In genomic region chr6:49530141-49530775, GRCh38 we compare ENCODE assay signal across 21 cellular contexts. TPM values are rescaled to one million over a fixed set of nuclear protein-coding genes. Genes with fewer than 3 reads are reported as not detected.
DNase-seq lines count a peak whose midpoint lies in the region; ATAC-seq, FAIRE-seq and TF ChIP-seq lines count a peak whose summit lies in the region.
"Had no signal": no experiment of that assay in that cellular context is flagged by ENCODE, and none has a peak within 500 bp of the region (broad histone marks: within the 10 kb centered on the region; RNA-seq: fewer than 3 reads in every experiment).

No MANE protein-coding gene starts in this region.

- BruUV-seq in A673 (replicated peaks; lab: Mats Ljungman, UMichigan): no TSS peak

- CTCF ChIA-PET in A673 (lab: Charles Lee) (no interaction called here), HEK293 (lab: Yijun Ruan, JAX) (interaction anchor here (0.7 to 11.2 kb wide), 8 partner anchors 12 to 717 kb away, joined by 3 to 234 read pairs (median 33); partner anchors contain the start of gene C6orf141)

- H3K4me3 ChIP-seq in A673 (ENCODE audit: low read depth, low read length, poor library complexity, severe bottlenecking) (no peak overlapping the region), HEK293 (ENCODE audit: low read depth, low read length) (no peak overlapping the region), bronchial epithelial cell (ENCODE audit: low read depth, low read length) (no peak overlapping the region), uterus (no peak overlapping the region), suprapubic skin (no peak overlapping the region), vagina (no peak overlapping the region)
- H3K4me3 ChIP-seq: GM12878, HAP-1 had no signal

- TF ChIP-seq CTCF in A673 (conservative IDR thresholded peaks at IDR 0.05; ENCODE audit: low read depth, low read length): no peak
- no peak for TF ChIP-seq CTCF in HEK293 (tag by site-specific recombination; IDR thresholded peaks at IDR 0.05)
- TF ChIP-seq CTCF in bronchial epithelial cell (IDR thresholded peaks at IDR 0.05; ENCODE audit: insufficient read depth, low read length, severe bottlenecking): no peak
- TF ChIP-seq CTCF in uterus (IDR thresholded peaks at IDR 0.05): no peak
- no peak for TF ChIP-seq CTCF in suprapubic skin (IDR thresholded peaks at IDR 0.05)
- no peak for TF ChIP-seq CTCF in vagina (IDR thresholded peaks at IDR 0.05)

- no peaks in the 10 kb centered on the region for H3K9me3 ChIP-seq in A673 (ENCODE audit: low read depth, low read length, poor library complexity, severe bottlenecking)
- no peaks in the 10 kb centered on the region for H3K9me3 ChIP-seq in HEK293 (ENCODE audit: control insufficient read depth, insufficient read depth, low read depth, low read length)
- H3K9me3 ChIP-seq in uterus: no peaks in the 10 kb centered on the region
- no peaks in the 10 kb centered on the region for H3K9me3 ChIP-seq in suprapubic skin
- no peaks in the 10 kb centered on the region for H3K9me3 ChIP-seq in vagina
- H3K9me3 ChIP-seq: HAP-1 had no signal

- H3K27ac ChIP-seq in A673 (ENCODE audit: low read depth, low read length, poor library complexity, severe bottlenecking): no peak overlapping the region
- H3K27ac ChIP-seq in HEK293 (ENCODE audit: extremely low read depth, low read depth, low read length): no peak overlapping the region
- no peak overlapping the region for H3K27ac ChIP-seq in uterus
- H3K27ac ChIP-seq in suprapubic skin: no peak overlapping the region
- no peak overlapping the region for H3K27ac ChIP-seq in vagina

- POLR2A ChIA-PET in A673 (lab: Charles Lee; ENCODE audit: low non-redundant PET): no interaction called here
- POLR2A ChIA-PET in HEK293 (lab: Yijun Ruan, JAX): no interaction called here

- H3K4me1 ChIP-seq in A673 (ENCODE audit: insufficient read depth, low read length, poor library complexity, severe bottlenecking): peaks cover 7% of the 10 kb centered on the region
- H3K4me1 ChIP-seq in HEK293 (ENCODE audit: control insufficient read depth, insufficient read depth, low read length): no peaks in the 10 kb centered on the region
- no peaks in the 10 kb centered on the region for H3K4me1 ChIP-seq in uterus
- H3K4me1 ChIP-seq in suprapubic skin: peaks cover 10% of the 10 kb centered on the region
- H3K4me1 ChIP-seq in vagina: no peaks in the 10 kb centered on the region
- H3K4me1 ChIP-seq: HAP-1 had no signal

- H3K27me3 ChIP-seq in A673 (replicated peaks; ENCODE audit: insufficient read depth, low read depth, low read length, poor library complexity): no peaks in the 10 kb centered on the region
- no peaks in the 10 kb centered on the region for H3K27me3 ChIP-seq in bronchial epithelial cell (ENCODE audit: control insufficient read depth, insufficient read depth, low read length)
- H3K27me3 ChIP-seq in uterus: no peaks in the 10 kb centered on the region
- H3K27me3 ChIP-seq in suprapubic skin: peaks cover 4% of the 10 kb centered on the region
- H3K27me3 ChIP-seq in vagina: no peaks in the 10 kb centered on the region

- intact Hi-C loops in A673 (cut with micrococcal nuclease; ENCODE audit: unreplicated experiment) (no loop called here), uterus (cut with DNase I; ENCODE audit: low total_unique reads) (no loop called here), vagina (cut with DNase I) (no loop called here)

- ATAC-seq in HG03175 (IDR thresholded peaks at IDR 0.05; ENCODE audit: unreplicated experiment): no peak
- ATAC-seq: GM12878 had no signal

- H3K36me3 ChIP-seq in A673 (ENCODE audit: insufficient read depth, low read length, poor library complexity, severe bottlenecking) (no peaks in the 10 kb centered on the region), HEK293 (ENCODE audit: control insufficient read depth in 2 of 2, insufficient read depth in 1 of 2, low read length in 2 of 2) (no peaks in the 10 kb centered on the region), bronchial epithelial cell (ENCODE audit: control insufficient read depth, insufficient read depth, low read length) (no peaks in the 10 kb centered on the region), uterus (no peaks in the 10 kb centered on the region), suprapubic skin (no peaks in the 10 kb centered on the region), vagina (no peaks in the 10 kb centered on the region)
- H3K36me3 ChIP-seq: HAP-1 had no signal

- DNase-seq in A673 (ENCODE audit: low spot score): peak; percentile 36
- peak; percentile 50 for DNase-seq in RKO (ENCODE audit: low spot score)
- DNase-seq in bronchial epithelial cell (ENCODE audit: low read depth): peak; percentile 49
- no peak for DNase-seq in uterus
- DNase-seq in suprapubic skin (ENCODE audit: low spot score in 2 of 2): no peak
- DNase-seq in vagina (ENCODE audit: extremely low spot score in 2 of 2): no peak
- DNase-seq: C1 segment of cervical spinal cord; Calu3; CD4-positive, alpha-beta T cell; DMS 273 treated with DMSO at 0.1 percent for 48 hours; GOT3; IMR-90 had no signal

- no peak for FAIRE-seq in bronchial epithelial cell (lab: Jason Lieb, UNC)
- FAIRE-seq: GM12878, GM18507 had no signal

- TF ChIP-seq EP300 in suprapubic skin (IDR thresholded peaks at IDR 0.05): no peak

- 68% methylated on average over 2 of the region's 2 CpGs for WGBS in suprapubic skin

- TF ChIP-seq POLR2A in uterus (IDR thresholded peaks at IDR 0.05) (no peak), suprapubic skin (IDR thresholded peaks at IDR 0.05) (no peak), vagina (IDR thresholded peaks at IDR 0.05) (no peak)

TF ChIP-seq in HEK293, 187 proteins besides CTCF, POLR2A, EP300 and RAD21:
- TF ChIP-seq RBAK (tag by site-specific recombination; IDR thresholded peaks at IDR 0.05) (peak; percentile 77; the same call in 1 of the 2 replicates), ZNF792 (tag by site-specific recombination; IDR thresholded peaks at IDR 0.05) (no peak), SP7 (tag by site-specific recombination; IDR thresholded peaks at IDR 0.05) (0 out of 2 replicates have a peak, but pooled peaks have one; percentile 26)

RNA-seq across cellular contexts. Expression of gene C6orf141, which starts 20.2 kb away (rescaled TPM):
- total RNA-seq in A673 (2021): 9.7 and 11.7 TPM in 2 replicates
- total RNA-seq in bronchial epithelial cell: 7.8 and 10.8 TPM in 2 replicates
- total RNA-seq in uterus: 10 to 100 TPM in 1 of 4 donors, 1 to 10 TPM in 2, under 1 TPM in 1; 0.88 to 18.1 (median 3.5) TPM
- total RNA-seq in suprapubic skin: 10 to 100 TPM in 1 of 4 donors, 1 to 10 TPM in 3; 8.2 to 49.7 (median 9.3) TPM
- 14.2 TPM for total RNA-seq in vagina
- total RNA-seq: B cell; CD4-positive, alpha-beta T cell; GM12878; IMR-90 had no signal

RNA-seq across cellular contexts. Expression of gene GLYATL3, which starts 30.5 kb away (rescaled TPM):
- total RNA-seq in A673 (2021) (not detected in 2 replicates), bronchial epithelial cell (0.26 TPM in 1 of 2 replicates, not detected in the other), uterus (not detected), suprapubic skin (not detected), vagina (not detected)
- total RNA-seq: A172; B cell; Calu3; CD4-positive, alpha-beta T cell; Daoy; G401; GM12878; IMR-90 had no signal

Comparison
In these comparisons a context has a peak if more than half of its experiments do, and no peak if none do; other contexts are left out.
1. DNase-seq: peak in A673 (single experiment), RKO (single experiment) and bronchial epithelial cell (single experiment); none in uterus (0 of 2), suprapubic skin (0 of 2) and vagina (0 of 2).